8 cellular contexts compared by ENCODE assay signal in the genomic region with DNA sequence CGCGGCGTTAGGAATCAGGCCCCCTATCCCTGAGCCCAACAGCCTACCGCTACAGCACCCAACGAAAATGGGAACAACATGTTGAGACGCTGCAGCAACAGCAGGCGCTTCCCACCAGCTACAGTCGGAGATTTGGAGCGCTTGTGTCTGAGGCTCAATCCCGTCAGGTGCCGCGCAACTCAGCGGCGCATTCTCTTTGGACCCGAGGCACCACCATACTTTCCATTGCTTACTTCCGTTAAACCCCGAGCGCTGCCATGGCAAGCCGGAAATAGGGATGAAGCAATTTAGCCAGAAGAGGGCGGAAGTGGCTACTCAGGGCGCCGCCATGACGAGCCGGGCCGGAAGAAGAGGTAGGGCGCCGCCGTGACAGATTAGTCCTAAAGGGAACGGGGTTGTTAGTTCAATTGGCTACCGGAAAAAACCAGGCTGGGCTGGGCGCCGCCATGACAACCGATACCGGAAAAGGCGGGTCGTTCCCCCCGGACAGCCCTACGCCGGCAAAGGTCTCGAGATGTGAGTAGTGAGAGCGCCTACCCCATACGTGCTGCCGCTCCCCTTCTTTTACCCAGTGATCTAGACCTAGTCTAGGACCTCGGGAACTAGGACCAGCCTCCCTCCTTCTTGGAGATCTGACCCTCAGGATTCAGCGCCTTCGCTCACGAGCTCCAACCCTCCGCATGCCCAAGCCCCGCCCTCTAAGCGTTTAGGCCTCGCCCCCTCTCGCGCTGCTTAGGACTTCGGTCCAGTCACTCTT. TPM values are rescaled to one million over a fixed set of nuclear protein-coding genes. Genes with fewer than 3 reads are reported as not detected.
A peak's percentile ranks its signal among the peaks of the same experiment; 100 is the strongest.
DNase-seq lines count a peak whose midpoint lies in the region; ATAC-seq lines count a peak whose summit lies in the region.

A gene with protein sequence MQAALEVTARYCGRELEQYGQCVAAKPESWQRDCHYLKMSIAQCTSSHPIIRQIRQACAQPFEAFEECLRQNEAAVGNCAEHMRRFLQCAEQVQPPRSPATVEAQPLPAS (plus strand): TSS at position 476 of the 757 bp plus-strand sequence. CDS start 39 bp downstream, at position 515.

- H3K36me3 ChIP-seq in CD8-positive, alpha-beta memory T cell (ENCODE audit: insufficient read depth, low read length), result peaks cover 7% of the 10 kb centered on the region
- peaks cover 4% of the 10 kb centered on the region for H3K36me3 ChIP-seq in effector memory CD4-positive, alpha-beta T cell (ENCODE audit: control insufficient read depth, insufficient read depth, low read length)

- H3K9me3 Mint-ChIP-seq in CD8-positive, alpha-beta memory T cell, result no peaks in the 10 kb centered on the region

- H3K4me1 ChIP-seq in CD8-positive, alpha-beta memory T cell (ENCODE audit: insufficient read depth, low read length), result peaks cover 29% of the 10 kb centered on the region
- peaks cover 14% of the 10 kb centered on the region for H3K4me1 ChIP-seq in effector memory CD4-positive, alpha-beta T cell (ENCODE audit: control insufficient read depth, insufficient read depth, low read length, poor library complexity, severe bottlenecking)

- DNase-seq in CD8-positive, alpha-beta memory T cell, result peak; percentile 89 to 97 (median 94)
- DNase-seq in HS-27A (ENCODE audit: low read depth) (peak; percentile 98), NOMO-1 treated with dmso at 0.1 percent for 144 hours (lab: John Stamatoyannopoulos, UW; ENCODE audit: unreplicated experiment) (peak; percentile 98), medulla oblongata (ENCODE audit: extremely low spot score) (peak; percentile 98)
- peak; percentile 81 to 90 for DNase-seq in activated CD8-positive, alpha-beta memory T cell treated with anti-CD3 and anti-CD28 coated beads for 4 hours (ENCODE audit: low read depth in 2 of 2)
- DNase-seq in effector memory CD4-positive, alpha-beta T cell, result peak; percentile 91 to 92 (median 92)
- DNase-seq in stimulated activated CD4-positive, alpha-beta T cell treated with anti-CD3 and anti-CD28 coated beads, TNF-alpha, amount 100 ng/mL, for 48 hours (ENCODE audit: low read depth in 3 of 3), result peak; percentile 83 to 95 (median 85)

- H3K4me1 Mint-ChIP-seq in CD8-positive, alpha-beta memory T cell, result peaks cover 30 to 42% (median 39%) of the 10 kb centered on the region in 3 donors

- H3K36me3 Mint-ChIP-seq in CD8-positive, alpha-beta memory T cell, result peaks cover 8 to 32% (median 14%) of the 10 kb centered on the region in 3 donors

- no peaks in the 10 kb centered on the region for H3K27me3 Mint-ChIP-seq in CD8-positive, alpha-beta memory T cell

- H3K9me3 ChIP-seq in CD8-positive, alpha-beta memory T cell (ENCODE audit: low read length), result no peaks in the 10 kb centered on the region
- H3K9me3 ChIP-seq in effector memory CD4-positive, alpha-beta T cell (ENCODE audit: control insufficient read depth, low read length), result no peaks in the 10 kb centered on the region

- H3K27ac ChIP-seq in CD8-positive, alpha-beta memory T cell (ENCODE audit: low read depth, low read length), result peak within 1 kb of the TSS; percentile 89
- H3K27ac ChIP-seq in effector memory CD4-positive, alpha-beta T cell (ENCODE audit: insufficient read depth, low read length, poor library complexity, severe bottlenecking), result peak within 1 kb of the TSS; percentile 73

- H3K27me3 ChIP-seq in CD8-positive, alpha-beta memory T cell (ENCODE audit: insufficient read depth, low read length, poor library complexity, severe bottlenecking), result no peaks in the 10 kb centered on the region
- no peaks in the 10 kb centered on the region for H3K27me3 ChIP-seq in effector memory CD4-positive, alpha-beta T cell (replicated peaks; ENCODE audit: control insufficient read depth, insufficient read depth, low read length, poor library complexity, severe bottlenecking)

- H3K4me3 ChIP-seq in CD8-positive, alpha-beta memory T cell (ENCODE audit: low read length), result peak within 1 kb of the TSS; percentile 96
- peak within 1 kb of the TSS; percentile 64 for H3K4me3 ChIP-seq in effector memory CD4-positive, alpha-beta T cell (ENCODE audit: insufficient read depth, low read depth, low read length, poor library complexity, severe bottlenecking)

- CTCF ChIA-PET in CD8-positive, alpha-beta memory T cell (lab: Charles Lee), result interaction anchor here (1.2 to 4.4 kb wide), 4 partner anchors 8 to 142 kb away, joined by 3 to 28 read pairs (median 6); no protein-coding TSS in a partner anchor

- POLR2A ChIA-PET in CD8-positive, alpha-beta memory T cell (lab: Charles Lee), result interaction anchor here (0.6 to 1.7 kb wide), 6 partner anchors 13 to 329 kb away, joined by 3 to 7 read pairs (median 3); a partner anchor contains a TSS

- peak within 1 kb of the TSS; percentile 86 to 98 (median 96) for H3K4me3 Mint-ChIP-seq in CD8-positive, alpha-beta memory T cell

- ATAC-seq in GM19468 (IDR thresholded peaks at IDR 0.05; ENCODE audit: extremely low read depth, unreplicated experiment), result peak; percentile 87

- peak within 1 kb of the TSS; percentile 90 to 99 (median 98) for H3K27ac Mint-ChIP-seq in CD8-positive, alpha-beta memory T cell

RNA-seq across cellular contexts. Expression of the gene that starts here (rescaled TPM):
- 10 to 100 TPM; 33.1 to 36.6 TPM for total RNA-seq in CD8-positive, alpha-beta memory T cell
- 41.8 TPM for polyA plus RNA-seq in CD8-positive, alpha-beta memory T cell

Comparison
In these comparisons a context has a peak if more than half of its experiments do, and no peak if none do; other contexts are left out.
1. Peak in every context shown above with its lines: DNase-seq, ATAC-seq, H3K4me3 ChIP-seq and H3K27ac ChIP-seq.